20 cellular contexts compared by ENCODE assay signal in genomic region chr21:44749759-44750674, GRCh38. TPM values are rescaled to one million over a fixed set of nuclear protein-coding genes. Genes with fewer than 3 reads are reported as not detected.
DNase-seq lines count a peak whose midpoint lies in the region; ATAC-seq and TF ChIP-seq lines count a peak whose summit lies in the region.
"Had no signal": no experiment of that assay in that cellular context is flagged by ENCODE, and none has a peak within 500 bp of the region (broad histone marks: within the 10 kb centered on the region; RNA-seq: fewer than 3 reads in every experiment).

No MANE protein-coding gene starts in this region.

- H3K36me3 Mint-ChIP-seq in natural killer cell treated with Interleukin-12 subunit alpha and Interleukin-12 subunit beta and Interleukin-15 and Interleukin-18, amount 100 ng/mL, for 72 hours: no peaks in the 10 kb centered on the region
- H3K36me3 Mint-ChIP-seq in natural killer cell (no peaks in the 10 kb centered on the region), H9 (ENCODE audit: insufficient read depth in 1 of 3, low read depth in 3 of 3) (peaks cover 6 to 17% (median 17%) of the 10 kb centered on the region in 3 experiments)
- H3K36me3 Mint-ChIP-seq: CD8-positive, alpha-beta memory T cell had no signal

- H3K36me3 ChIP-seq in iPS-20b (ENCODE audit: insufficient read depth, low read depth, low read length) (no peaks in the 10 kb centered on the region), trophoblast cell (ENCODE audit: control insufficient read depth in 1 of 2, insufficient read depth in 2 of 2, low read length in 2 of 2) (no peaks in the 10 kb centered on the region), Karpas-422 (ENCODE audit: insufficient read depth, low read length) (no peaks in the 10 kb centered on the region), vagina (no peaks in the 10 kb centered on the region), PC-9 (ENCODE audit: low read depth) (no peaks in the 10 kb centered on the region)
- H3K36me3 ChIP-seq: BLaER1 treated with 17β-estradiol and CSF1 and Interleukin-3, amounts not matched to agents 10 nM and 100 nM had no signal

- no peak overlapping the region for H4K8ac ChIP-seq in trophoblast cell (ENCODE audit: low read depth, low read length)
- H4K8ac ChIP-seq in H9 (replicated peaks; ENCODE audit: insufficient read length, low read depth, low read length): no peak overlapping the region

- no peak overlapping the region for H2BK5ac ChIP-seq in trophoblast cell (ENCODE audit: low read depth, low read length, poor library complexity)
- no peak overlapping the region for H2BK5ac ChIP-seq in H9 (ENCODE audit: insufficient read length, low read length)

- H3K79me1 ChIP-seq in trophoblast cell (ENCODE audit: low read length) (peaks cover 5% of the 10 kb centered on the region), H9 (ENCODE audit: insufficient read depth, low read depth, low read length, poor library complexity, severe bottlenecking) (no peaks in the 10 kb centered on the region)

- no peak overlapping the region for H2BK20ac ChIP-seq in H9 (ENCODE audit: low read depth, low read length, poor library complexity, severe bottlenecking)

- H3K23me2 ChIP-seq in H9 (ENCODE audit: insufficient read length, low read depth, low read length, poor library complexity, severe bottlenecking): peaks cover 5% of the 10 kb centered on the region

- no peak overlapping the region for H4K12ac ChIP-seq in trophoblast cell (ENCODE audit: low read depth, low read length)

- CTCF ChIA-PET in PC-9 (lab: Charles Lee): no interaction called here

- H3K4ac ChIP-seq in trophoblast cell (ENCODE audit: low read depth, low read length) (no peak overlapping the region), H9 (ENCODE audit: low read depth, low read length) (no peak overlapping the region)

- H4K20me1 ChIP-seq in Karpas-422 (ENCODE audit: insufficient read depth, low read depth, low read length): no peaks in the 10 kb centered on the region
- H4K20me1 ChIP-seq in H9 (ENCODE audit: control insufficient read depth, insufficient read depth, insufficient read length): no peaks in the 10 kb centered on the region
- H4K20me1 ChIP-seq in PC-9 (ENCODE audit: insufficient read depth): no peaks in the 10 kb centered on the region
- H4K20me1 ChIP-seq: BLaER1 treated with 17β-estradiol and CSF1 and Interleukin-3, amounts not matched to agents 10 nM and 100 nM had no signal

- no peak overlapping the region for H3K56ac ChIP-seq in H9 (ENCODE audit: insufficient read length, low read depth, low read length)

- H2BK12ac ChIP-seq in trophoblast cell (ENCODE audit: low read length) (peak overlapping the region; percentile 27), H9 (ENCODE audit: insufficient read length, low read depth, low read length) (no peak overlapping the region)

- H2AK5ac ChIP-seq in trophoblast cell (ENCODE audit: low read length): no peak overlapping the region
- no peak overlapping the region for H2AK5ac ChIP-seq in H9 (ENCODE audit: insufficient read length, low read length)

- no peaks in the 10 kb centered on the region for H3K9me3 Mint-ChIP-seq in natural killer cell treated with Interleukin-12 subunit alpha and Interleukin-12 subunit beta and Interleukin-15 and Interleukin-18, amount 100 ng/mL, for 72 hours
- H3K9me3 Mint-ChIP-seq in natural killer cell (no peaks in the 10 kb centered on the region), H9 (peaks cover 16 to 24% of the 10 kb centered on the region in 2 experiments)
- H3K9me3 Mint-ChIP-seq: CD8-positive, alpha-beta memory T cell had no signal

- H3K23ac ChIP-seq in trophoblast cell (ENCODE audit: low read length): no peak overlapping the region
- H3K23ac ChIP-seq in H9 (ENCODE audit: insufficient read length, low read depth, low read length): no peak overlapping the region

- H3K27ac Mint-ChIP-seq in natural killer cell treated with Interleukin-12 subunit alpha and Interleukin-12 subunit beta and Interleukin-15 and Interleukin-18, amount 100 ng/mL, for 72 hours: no peak overlapping the region
- no peak overlapping the region for H3K27ac Mint-ChIP-seq in natural killer cell
- H3K27ac Mint-ChIP-seq in H9: no peak overlapping the region; a peak in 1 of 7 replicates
- H3K27ac Mint-ChIP-seq: CD8-positive, alpha-beta memory T cell had no signal

- H4K91ac ChIP-seq in trophoblast cell (ENCODE audit: low read depth, low read length) (no peak overlapping the region), H9 (ENCODE audit: insufficient read length, low read depth, low read length) (no peak overlapping the region)

- POLR2A ChIA-PET in PC-9 (lab: Charles Lee; ENCODE audit: unreplicated experiment): no interaction called here

- H3K27ac ChIP-seq in iPS-20b (ENCODE audit: low read length) (no peak overlapping the region), trophoblast cell (ENCODE audit: low read depth, low read length) (no peak overlapping the region), Karpas-422 (ENCODE audit: low read length) (no peak overlapping the region), H9 (ENCODE audit: insufficient read length, low read depth, low read length) (no peak overlapping the region), vagina (no peak overlapping the region), PC-9 (no peak overlapping the region)
- H3K27ac ChIP-seq: BLaER1 treated with 17β-estradiol and CSF1 and Interleukin-3, amounts not matched to agents 10 nM and 100 nM had no signal

- H3K4me2 ChIP-seq in trophoblast cell (ENCODE audit: low read length) (no peak overlapping the region), Karpas-422 (ENCODE audit: low read depth, low read length, poor library complexity, severe bottlenecking) (no peak overlapping the region), H9 (ENCODE audit: insufficient read depth, insufficient read length, low read length) (no peak overlapping the region), PC-9 (no peak overlapping the region)

- H3K4me1 ChIP-seq in iPS-20b (ENCODE audit: insufficient read depth, low read length): peaks cover 14% of the 10 kb centered on the region; the same call in 1 of the 2 replicates
- peaks cover 16 to 18% of the 10 kb centered on the region in 2 experiments for H3K4me1 ChIP-seq in trophoblast cell (ENCODE audit: control insufficient read depth in 1 of 2, insufficient read depth in 2 of 2, low read length in 2 of 2)
- no peaks in the 10 kb centered on the region for H3K4me1 ChIP-seq in Karpas-422 (ENCODE audit: low read length)
- peaks cover 3% of the 10 kb centered on the region; the same call in 1 of the 2 replicates for H3K4me1 ChIP-seq in H9 (ENCODE audit: insufficient read depth, low read length)
- peaks cover 27% of the 10 kb centered on the region for H3K4me1 ChIP-seq in vagina
- peaks cover 19% of the 10 kb centered on the region for H3K4me1 ChIP-seq in PC-9 (replicated peaks; ENCODE audit: insufficient read depth)

- H3K79me2 ChIP-seq in trophoblast cell (ENCODE audit: control insufficient read depth, insufficient read depth, low read length, poor library complexity) (peaks cover 3% of the 10 kb centered on the region), Karpas-422 (ENCODE audit: low read length) (no peaks in the 10 kb centered on the region), H9 (ENCODE audit: insufficient read depth, low read length) (no peaks in the 10 kb centered on the region), PC-9 (ENCODE audit: low read depth) (no peaks in the 10 kb centered on the region)

- H3K9me2 ChIP-seq in Karpas-422 (replicated peaks; ENCODE audit: insufficient read depth, low read length) (no peaks in the 10 kb centered on the region), PC-9 (ENCODE audit: insufficient read depth) (no peaks in the 10 kb centered on the region)

- H3K4me3 ChIP-seq in iPS-20b (ENCODE audit: low read length) (no peak overlapping the region), trophoblast cell (ENCODE audit: low read depth, low read length) (no peak overlapping the region), Karpas-422 (ENCODE audit: low read length) (no peak overlapping the region), vagina (no peak overlapping the region), PC-9 (no peak overlapping the region)
- H3K4me3 ChIP-seq: BLaER1 treated with 17β-estradiol and CSF1 and Interleukin-3, amounts not matched to agents 10 nM and 100 nM had no signal

- DNase-seq in natural killer cell treated with Interleukin-12 subunit alpha and Interleukin-12 subunit beta and Interleukin-15 and Interleukin-18, amount 100 ng/mL, for 72 hours (ENCODE audit: low spot score): peak; percentile 50
- no peak for DNase-seq in natural killer cell
- no peak for DNase-seq in trophoblast cell
- DNase-seq in Karpas-422: no peak
- no peak for DNase-seq in H9
- no peak for DNase-seq in vagina (ENCODE audit: extremely low spot score in 2 of 2)
- DNase-seq in PC-9: no peak
- DNase-seq: DMS79 treated with DMSO at 0.1 percent for 48 hours, MM.1S, NCI-H1092 treated with DMSO at 0.1 percent for 48 hours, NCI-H2081 treated with DMSO at 0.1 percent for 48 hours, NCI-H510A, NCI-H82, SHP77 had no signal

- peak overlapping the region; percentile 74; the same call in 1 of the 2 replicates for H3K9ac ChIP-seq in iPS-20b (ENCODE audit: low read depth, low read length)
- no peak overlapping the region for H3K9ac ChIP-seq in trophoblast cell (ENCODE audit: low read length)
- H3K9ac ChIP-seq in Karpas-422 (ENCODE audit: low read length): no peak overlapping the region
- no peak overlapping the region for H3K9ac ChIP-seq in H9 (ENCODE audit: extremely low read depth, insufficient read length, low read length)
- H3K9ac ChIP-seq: BLaER1 treated with 17β-estradiol and CSF1 and Interleukin-3, amounts not matched to agents 10 nM and 100 nM had no signal

- ATAC-seq in natural killer cell treated with Interleukin-12 subunit alpha and Interleukin-12 subunit beta and Interleukin-15 and Interleukin-18, amount 100 ng/mL, for 72 hours: peak; percentile 35 to 51
- no peak for ATAC-seq in natural killer cell
- ATAC-seq: HepG2, Panc1 had no signal

- no peak overlapping the region for H3K4me3 Mint-ChIP-seq in natural killer cell treated with Interleukin-12 subunit alpha and Interleukin-12 subunit beta and Interleukin-15 and Interleukin-18, amount 100 ng/mL, for 72 hours
- H3K4me3 Mint-ChIP-seq in natural killer cell (no peak overlapping the region), H9 (no peak overlapping the region)
- H3K4me3 Mint-ChIP-seq: CD8-positive, alpha-beta memory T cell had no signal

- H3K4me1 Mint-ChIP-seq in natural killer cell treated with Interleukin-12 subunit alpha and Interleukin-12 subunit beta and Interleukin-15 and Interleukin-18, amount 100 ng/mL, for 72 hours (ENCODE audit: low read depth in 2 of 2): peaks cover 0 to 4% of the 10 kb centered on the region in 2 donors
- no peaks in the 10 kb centered on the region for H3K4me1 Mint-ChIP-seq in natural killer cell
- H3K4me1 Mint-ChIP-seq in H9: peaks cover 37 to 46% of the 10 kb centered on the region in 2 experiments
- H3K4me1 Mint-ChIP-seq: CD8-positive, alpha-beta memory T cell had no signal

- peaks cover 10% of the 10 kb centered on the region; the same call in 1 of the 2 replicates for H3F3A ChIP-seq in PC-9 (ENCODE audit: insufficient read depth, low read depth)

- H3K14ac ChIP-seq in trophoblast cell (ENCODE audit: low read length) (peak overlapping the region; percentile 17), H9 (ENCODE audit: insufficient read depth, low read length) (no peak overlapping the region)

- WGBS in trophoblast cell (ENCODE audit: extremely low coverage, insufficient coverage, insufficient read length): no CpG with 5 or more reads among the region's 47 CpGs
- WGBS in H9 (ENCODE audit: extremely low coverage, insufficient read length, low lambda C conversion rate): no CpG with 5 or more reads among the region's 47 CpGs

- TF ChIP-seq CTCF in natural killer cell (IDR thresholded peaks at IDR 0.05) (no peak), H9 (conservative IDR thresholded peaks at IDR 0.05) (no peak), vagina (IDR thresholded peaks at IDR 0.05) (no peak), PC-9 (conservative IDR thresholded peaks at IDR 0.05) (no peak)

- intact Hi-C loops in natural killer cell (cut with micrococcal nuclease): no loop called here
- intact Hi-C loops in vagina (cut with DNase I): no loop called here
- intact Hi-C loops in PC-9 (cut with micrococcal nuclease; ENCODE audit: unreplicated experiment): no loop called here

- H2BK120ac ChIP-seq in trophoblast cell (ENCODE audit: insufficient read depth, low read length, poor library complexity): no peak overlapping the region
- H2BK120ac ChIP-seq in H9 (ENCODE audit: low read depth, low read length, poor library complexity, severe bottlenecking): no peak overlapping the region

- TF ChIP-seq POLR2A in vagina (IDR thresholded peaks at IDR 0.05): no peak

- no TSS peak for BruUV-seq in PC-9 (replicated peaks; lab: Mats Ljungman, UMichigan)

- H3K27me3 ChIP-seq in iPS-20b (ENCODE audit: insufficient read depth, low read length): peaks cover 9% of the 10 kb centered on the region; the same call in 1 of the 2 replicates
- no peaks in the 10 kb centered on the region for H3K27me3 ChIP-seq in trophoblast cell (ENCODE audit: insufficient read depth, low read length)
- no peaks in the 10 kb centered on the region for H3K27me3 ChIP-seq in Karpas-422 (ENCODE audit: low read length)
- H3K27me3 ChIP-seq in H9 (ENCODE audit: insufficient read depth, low read length): no peaks in the 10 kb centered on the region
- no peaks in the 10 kb centered on the region for H3K27me3 ChIP-seq in vagina
- H3K27me3 ChIP-seq in PC-9 (ENCODE audit: insufficient read depth, low read depth): no peaks in the 10 kb centered on the region
- H3K27me3 ChIP-seq: BLaER1 treated with 17β-estradiol and CSF1 and Interleukin-3, amounts not matched to agents 10 nM and 100 nM had no signal

- H3K9me3 ChIP-seq in iPS-20b (ENCODE audit: insufficient read depth, low read depth, low read length) (no peaks in the 10 kb centered on the region; the same call in 1 of the 2 replicates), trophoblast cell (ENCODE audit: insufficient read depth, low read depth, low read length) (peaks cover 2% of the 10 kb centered on the region), Karpas-422 (ENCODE audit: low read length) (no peaks in the 10 kb centered on the region), H9 (ENCODE audit: control insufficient read depth, low read depth, low read length) (no peaks in the 10 kb centered on the region), vagina (no peaks in the 10 kb centered on the region), PC-9 (ENCODE audit: insufficient read depth, low read depth) (no peaks in the 10 kb centered on the region)

- H3T11ph ChIP-seq in H9 (ENCODE audit: low read length): no peak overlapping the region

- no peak overlapping the region for H3K18ac ChIP-seq in trophoblast cell (ENCODE audit: low read length)
- H3K18ac ChIP-seq in H9 (ENCODE audit: insufficient read length, low read depth, low read length): no peak overlapping the region

- H3K27me3 Mint-ChIP-seq in natural killer cell treated with Interleukin-12 subunit alpha and Interleukin-12 subunit beta and Interleukin-15 and Interleukin-18, amount 100 ng/mL, for 72 hours: peaks cover 7% of the 10 kb centered on the region in 2 donors
- H3K27me3 Mint-ChIP-seq in natural killer cell (ENCODE audit: low read depth in 2 of 2): peaks cover 8 to 10% of the 10 kb centered on the region in 2 donors
- peaks cover 17% of the 10 kb centered on the region for H3K27me3 Mint-ChIP-seq in H9 (ENCODE audit: low read depth)

- H2BK15ac ChIP-seq in H9 (ENCODE audit: low read depth, low read length): no peak overlapping the region

- no peak overlapping the region for H4K5ac ChIP-seq in H9 (ENCODE audit: insufficient read length, low read depth, low read length)

- H2AFZ ChIP-seq in trophoblast cell (ENCODE audit: insufficient read depth, low read length, poor library complexity): no peak overlapping the region
- H2AFZ ChIP-seq in Karpas-422 (ENCODE audit: low read length): no peak overlapping the region
- H2AFZ ChIP-seq in H9 (ENCODE audit: low read length): no peak overlapping the region
- no peak overlapping the region for H2AFZ ChIP-seq in PC-9

RNA-seq across cellular contexts. Expression of gene TSPEAR, which starts 38.6 kb away (rescaled TPM):
- not detected for total RNA-seq in natural killer cell treated with Interleukin-12 subunit alpha and Interleukin-12 subunit beta and Interleukin-15 and Interleukin-18, amount 100 ng/mL, for 72 hours
- not detected for total RNA-seq in natural killer cell
- polyA plus RNA-seq in trophoblast cell (2013): not detected in 2 replicates
- not detected in 2 replicates for total RNA-seq in Karpas-422 (2014; rRNA removed; shearing (Covaris generic); ENCODE audit: low replicate concordance)
- 1.2 and 1.3 TPM in 2 replicates for total RNA-seq in H9 (2021)
- total RNA-seq in vagina: not detected
- total RNA-seq in PC-9 (2021): not detected in 2 replicates
- total RNA-seq: A172; CD8-positive, alpha-beta memory T cell had no signal

RNA-seq across cellular contexts. Expression of gene UBE2G2, which starts 51.6 kb away (rescaled TPM):
- 100 to 1,000 TPM in 1 of 2 donors, 10 to 100 TPM in 1; 89.7 to 164 TPM for total RNA-seq in natural killer cell treated with Interleukin-12 subunit alpha and Interleukin-12 subunit beta and Interleukin-15 and Interleukin-18, amount 100 ng/mL, for 72 hours
- total RNA-seq in natural killer cell (100 to 1,000 TPM in 2 of 3 donors, 10 to 100 TPM in 1; 89.1 to 109 (median 107) TPM), H9 (2021) (106 and 121 TPM in 2 replicates), vagina (96.5 TPM), PC-9 (2021) (51.9 and 52.7 TPM in 2 replicates)
- 31.5 and 32.1 TPM in 2 replicates for polyA plus RNA-seq in trophoblast cell (2013)
- total RNA-seq in Karpas-422 (2014; rRNA removed; shearing (Covaris generic); ENCODE audit: low replicate concordance): 126 and 148 TPM in 2 replicates

RNA-seq across cellular contexts. Expression of gene KRTAP10-12, which starts 53.0 kb away (rescaled TPM):
- not detected for total RNA-seq in natural killer cell treated with Interleukin-12 subunit alpha and Interleukin-12 subunit beta and Interleukin-15 and Interleukin-18, amount 100 ng/mL, for 72 hours
- total RNA-seq in natural killer cell (not detected), H9 (2021) (not detected in 2 replicates), vagina (not detected), PC-9 (2021) (not detected in 2 replicates)
- polyA plus RNA-seq in trophoblast cell (2013): not detected in 2 replicates
- total RNA-seq in Karpas-422 (2014; rRNA removed; shearing (Covaris generic); ENCODE audit: low replicate concordance): not detected in 2 replicates
- total RNA-seq: A172; CD8-positive, alpha-beta memory T cell; HepG2 had no signal
- polyA plus RNA-seq: CD8-positive, alpha-beta memory T cell; HepG2 had no signal

Comparison
In these comparisons a context has a peak if more than half of its experiments do, and no peak if none do; other contexts are left out.
1. ATAC-seq: peak in natural killer cell treated with Interleukin-12 subunit alpha and Interleukin-12 subunit beta and Interleukin-15 and Interleukin-18, amount 100 ng/mL, for 72 hours (2 of 2); none in natural killer cell (0 of 3).